In genomic region chr2:129812071-129812470, GRCh38 we compare ENCODE assay signal across 8 cellular contexts.
A peak's percentile ranks its signal among the peaks of the same experiment; 100 is the strongest.
DNase-seq lines count a peak whose midpoint lies in the region; ATAC-seq, FAIRE-seq and TF ChIP-seq lines count a peak whose summit lies in the region.

No MANE protein-coding gene starts in this region.

- TF ChIP-seq CTCF in GM13977 (IDR thresholded peaks at IDR 0.05; ENCODE audit: extremely low read depth, insufficient read depth, missing control alignments) (no peak), mesothelial cell of epicardium (IDR thresholded peaks at IDR 0.05; ENCODE audit: unreplicated experiment) (no peak), GM13976 (IDR thresholded peaks at IDR 0.05; ENCODE audit: borderline replicate concordance, control extremely low read depth, extremely low read depth, insufficient read depth, missing control alignments) (no peak), suprapubic skin (IDR thresholded peaks at IDR 0.05) (no peak), kidney (IDR thresholded peaks at IDR 0.05; ENCODE audit: borderline replicate concordance, extremely low read depth, insufficient read depth) (no peak)

- no peaks in the 10 kb centered on the region for H3K27me3 ChIP-seq in suprapubic skin

- H3K36me3 ChIP-seq in suprapubic skin (no peaks in the 10 kb centered on the region), kidney (ENCODE audit: control insufficient read depth in 1 of 2, insufficient read depth in 2 of 2, low read length in 2 of 2) (no peaks in the 10 kb centered on the region)

- H3K9ac ChIP-seq in kidney (ENCODE audit: low read length in 2 of 2), result no peak overlapping the region

- H3K4me1 ChIP-seq in suprapubic skin (no peaks in the 10 kb centered on the region), kidney (ENCODE audit: control insufficient read depth in 1 of 2, insufficient read depth in 1 of 2, low read depth in 1 of 2, low read length in 2 of 2) (no peaks in the 10 kb centered on the region)

- H3K9me3 ChIP-seq in suprapubic skin (no peaks in the 10 kb centered on the region), kidney (ENCODE audit: control insufficient read depth in 1 of 2, low read length in 2 of 2) (peaks cover 0 to 11% of the 10 kb centered on the region in 2 donors)

- peaks cover 23% of the 10 kb centered on the region for H3K9me3 Mint-ChIP-seq in mesothelial cell of epicardium

- H3K27me3 Mint-ChIP-seq in mesothelial cell of epicardium (ENCODE audit: low read depth), result no peaks in the 10 kb centered on the region

- ATAC-seq in HG02759 (IDR thresholded peaks at IDR 0.05; ENCODE audit: unreplicated experiment) (peak; percentile 81), GM19455 (IDR thresholded peaks at IDR 0.05; ENCODE audit: unreplicated experiment) (no peak)

- no peak for FAIRE-seq in kidney (lab: Jason Lieb, UNC)

- in situ Hi-C loops in GM13977 (cut with MboI; ENCODE audit: low pct_unique_long_range_greater_than_20kb, low sequenced_read_pairs, unreplicated experiment) (no loop called here), GM13976 (cut with MboI; ENCODE audit: low sequenced_read_pairs, unreplicated experiment) (no loop called here)

- 65% methylated on average over 4 of the region's 4 CpGs for WGBS in suprapubic skin

- peaks cover 54% of the 10 kb centered on the region for H3K4me1 Mint-ChIP-seq in mesothelial cell of epicardium

- intact Hi-C loops in kidney (cut with DNase I), result no loop called here

- no peak for TF ChIP-seq POLR2A in suprapubic skin (IDR thresholded peaks at IDR 0.05)

- H3K4me3 ChIP-seq in suprapubic skin (no peak overlapping the region), kidney (ENCODE audit: low read length in 2 of 2) (no peak overlapping the region)

- H3K36me3 Mint-ChIP-seq in mesothelial cell of epicardium, result peaks cover 25% of the 10 kb centered on the region

- H3K27ac ChIP-seq in suprapubic skin, result no peak overlapping the region
- H3K27ac ChIP-seq in kidney (ENCODE audit: low read depth in 2 of 2, low read length in 2 of 2), result no peak overlapping the region

- DNase-seq in GM13977 (ENCODE audit: low spot score), result peak; percentile 34
- DNase-seq in SKM-1 (lab: John Stamatoyannopoulos, UW; ENCODE audit: unreplicated experiment), result peak; percentile 98
- no peak for DNase-seq in mesothelial cell of epicardium (ENCODE audit: low spot score in 2 of 2, unreplicated experiment in 2 of 2)
- no peak for DNase-seq in GM13976 (ENCODE audit: low spot score)
- DNase-seq in suprapubic skin (ENCODE audit: low spot score in 2 of 2), result no peak
- DNase-seq in kidney, result no peak

- peak overlapping the region; percentile 85 for H3K27ac Mint-ChIP-seq in mesothelial cell of epicardium

- no peak for TF ChIP-seq EP300 in suprapubic skin (IDR thresholded peaks at IDR 0.05)

- no peak overlapping the region for H3K4me3 Mint-ChIP-seq in mesothelial cell of epicardium

Comparison
In these comparisons a context has a peak if more than half of its experiments do, and no peak if none do; other contexts are left out.
1. DNase-seq: peak in GM13977 (single experiment) and SKM-1 (single experiment); none in mesothelial cell of epicardium (0 of 2), GM13976 (single experiment), suprapubic skin (0 of 2) and kidney (single experiment).